In the genomic region with DNA sequence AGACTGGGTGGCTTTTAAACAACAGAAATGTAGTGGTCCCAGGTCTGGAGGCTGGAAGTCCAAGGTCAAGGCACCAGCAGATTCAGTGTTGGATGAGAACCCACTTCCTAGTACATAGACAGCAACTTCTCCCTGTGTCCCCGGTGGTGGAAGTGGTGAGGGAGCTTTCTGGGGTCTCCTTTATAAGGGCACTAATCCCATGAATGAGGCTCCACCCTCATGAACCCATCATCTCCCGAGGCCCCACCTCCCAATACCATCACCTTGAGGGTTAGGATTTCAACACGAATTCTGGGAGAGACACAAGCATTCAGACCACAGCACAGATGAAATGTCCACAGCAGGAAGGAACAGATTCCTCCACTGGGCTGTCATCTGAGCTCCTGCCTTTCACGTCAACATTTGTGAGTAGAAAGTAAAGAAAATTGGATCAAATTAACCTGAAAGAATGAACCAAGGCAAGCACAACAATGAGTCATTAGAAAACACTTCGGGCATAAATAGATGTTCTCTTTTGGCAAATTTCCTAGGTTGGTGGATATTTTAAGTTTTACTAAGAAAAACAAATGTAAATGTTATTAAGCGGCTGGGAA, we compare ENCODE assay signal across 18 cellular contexts.
A peak's percentile ranks its signal among the peaks of the same experiment; 100 is the strongest.
DNase-seq lines count a peak whose midpoint lies in the region; ATAC-seq, FAIRE-seq and TF ChIP-seq lines count a peak whose summit lies in the region.
"Had no signal": no experiment of that assay in that cellular context is flagged by ENCODE, and none has a peak within 500 bp of the region (broad histone marks: within the 10 kb centered on the region; RNA-seq: fewer than 3 reads in every experiment).

No MANE protein-coding gene starts in this region.

- no peak for ATAC-seq in HG03196 (IDR thresholded peaks at IDR 0.05; ENCODE audit: unreplicated experiment)
- ATAC-seq: activated T-helper 17 cell treated with anti-CD3 and anti-CD28 coated beads, Interleukin-2, amount 50 U/mL, for 72 hours; HCT116 had no signal

- no peak for TF ChIP-seq CTCF in astrocyte of the cerebellum (IDR thresholded peaks at IDR 0.05; ENCODE audit: low read depth, low read length, missing control alignments)
- no peak for TF ChIP-seq CTCF in fibroblast of villous mesenchyme (IDR thresholded peaks at IDR 0.05; ENCODE audit: insufficient read depth, low read depth, low read length)

- in situ Hi-C loops in astrocyte of the cerebellum (cut with HindIII; ENCODE audit: low sequenced_read_pairs) = no loop called here

- FAIRE-seq in HTR-8/SVneo (lab: Jason Lieb, UNC) (no peak), urothelium cell line (lab: Jason Lieb, UNC) (no peak)
- FAIRE-seq: GM19239 had no signal

- H3K4me3 ChIP-seq in astrocyte of the cerebellum (ENCODE audit: low read depth, low read length) (no peak overlapping the region), fibroblast of villous mesenchyme (ENCODE audit: low read depth, low read length) (no peak overlapping the region)
- H3K4me3 ChIP-seq: BLaER1 treated with 17β-estradiol and CSF1 and Interleukin-3, amounts not matched to agents 10 nM and 100 nM; coronary artery; smooth muscle cell had no signal

- DNase-seq in HTR-8/SVneo (ENCODE audit: insufficient read length, low spot score) (peak; percentile 56), astrocyte of the cerebellum (ENCODE audit: low read depth) (peak; percentile 53), fibroblast of villous mesenchyme (ENCODE audit: low read depth) (peak; percentile 42), urothelium cell line (ENCODE audit: low spot score) (peak; percentile 63), glomerular visceral epithelial cell (ENCODE audit: extremely low spot score) (no peak), AG08395 (ENCODE audit: low spot score) (no peak)
- DNase-seq: activated B cell treated with CpG ODN at 0.5 μM for 24 hours; activated CD8-positive, alpha-beta memory T cell treated with anti-CD3 and anti-CD28 coated beads for 24 hours; immature natural killer cell; naive B cell; NCI-H146 had no signal

Comparison
In these comparisons a context has a peak if more than half of its experiments do, and no peak if none do; other contexts are left out.
1. DNase-seq: peak in HTR-8/SVneo (single experiment), astrocyte of the cerebellum (single experiment), fibroblast of villous mesenchyme (single experiment) and urothelium cell line (single experiment); none in glomerular visceral epithelial cell (single experiment) and AG08395 (single experiment).